1 cellular context compared by ENCODE assay signal in the genomic region with DNA sequence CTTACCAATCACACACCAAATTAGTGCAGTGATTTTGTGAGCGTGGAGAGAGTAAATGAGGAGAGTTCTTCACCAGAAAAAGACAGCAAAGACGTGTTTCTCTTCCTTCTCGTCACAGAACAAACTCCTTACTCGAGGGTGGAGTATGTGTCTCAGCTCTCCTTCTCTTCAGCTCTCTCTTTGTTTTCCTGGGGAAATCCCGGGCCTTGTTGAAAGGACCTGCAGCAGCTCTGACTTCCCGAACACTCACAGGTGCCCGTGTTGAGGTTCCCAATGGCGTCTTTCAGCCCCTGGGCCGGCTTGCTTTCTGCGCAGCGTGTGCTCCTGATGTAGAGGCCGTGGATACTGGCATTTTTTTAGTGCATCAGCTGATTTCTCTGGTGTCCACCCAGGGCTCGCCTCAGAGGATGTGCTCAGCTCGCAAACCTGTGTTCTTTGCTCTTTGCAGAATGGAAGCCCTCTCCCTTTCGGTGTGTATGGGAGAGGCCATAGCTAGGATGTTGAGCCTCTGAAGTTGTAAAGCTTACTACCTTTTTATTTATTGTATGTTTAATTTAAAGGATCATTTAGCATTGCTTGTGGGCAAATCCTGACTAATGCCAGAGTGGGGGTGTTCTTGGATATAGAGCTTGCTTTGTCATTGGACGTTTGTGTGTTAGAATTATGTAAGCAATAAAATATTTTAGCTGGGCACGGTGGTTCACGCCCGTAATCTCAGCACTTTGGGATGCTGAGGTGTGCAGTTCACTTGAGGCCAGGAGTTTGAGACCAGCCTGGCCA.
TF ChIP-seq lines count a peak whose summit lies in the region.

No MANE protein-coding gene starts in this region.

TF ChIP-seq in GM12878, 131 proteins besides CTCF, POLR2A, EP300 and RAD21:
- TF ChIP-seq SPI1 (IDR thresholded peaks at IDR 0.05; ENCODE audit: borderline replicate concordance, insufficient read depth, low read depth, low read length) (no peak), SMARCA5 (IDR thresholded peaks at IDR 0.05) (no peak), KAT2A (conservative IDR thresholded peaks at IDR 0.05; ENCODE audit: control insufficient read depth, low read depth, low read length) (no peak), ZBTB33 (IDR thresholded peaks at IDR 0.05) (no peak), ZBTB11 (CRISPR knock-in tag; IDR thresholded peaks at IDR 0.05) (no peak), DPF2 (IDR thresholded peaks at IDR 0.05) (no peak), ZBTB40 (IDR thresholded peaks at IDR 0.05; ENCODE audit: borderline replicate concordance) (no peak), SRF (IDR thresholded peaks at IDR 0.05; ENCODE audit: low read depth in 2 of 2, low read length in 2 of 2) (no peak), SREBF2 (IDR thresholded peaks at IDR 0.05; ENCODE audit: low read length) (no peak)
- TF ChIP-seq, protein P1, sequence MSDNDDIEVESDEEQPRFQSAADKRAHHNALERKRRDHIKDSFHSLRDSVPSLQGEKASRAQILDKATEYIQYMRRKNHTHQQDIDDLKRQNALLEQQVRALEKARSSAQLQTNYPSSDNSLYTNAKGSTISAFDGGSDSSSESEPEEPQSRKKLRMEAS (IDR thresholded peaks at IDR 0.05; ENCODE audit: low read depth, low read length): no peak
- TF ChIP-seq, protein P2, sequence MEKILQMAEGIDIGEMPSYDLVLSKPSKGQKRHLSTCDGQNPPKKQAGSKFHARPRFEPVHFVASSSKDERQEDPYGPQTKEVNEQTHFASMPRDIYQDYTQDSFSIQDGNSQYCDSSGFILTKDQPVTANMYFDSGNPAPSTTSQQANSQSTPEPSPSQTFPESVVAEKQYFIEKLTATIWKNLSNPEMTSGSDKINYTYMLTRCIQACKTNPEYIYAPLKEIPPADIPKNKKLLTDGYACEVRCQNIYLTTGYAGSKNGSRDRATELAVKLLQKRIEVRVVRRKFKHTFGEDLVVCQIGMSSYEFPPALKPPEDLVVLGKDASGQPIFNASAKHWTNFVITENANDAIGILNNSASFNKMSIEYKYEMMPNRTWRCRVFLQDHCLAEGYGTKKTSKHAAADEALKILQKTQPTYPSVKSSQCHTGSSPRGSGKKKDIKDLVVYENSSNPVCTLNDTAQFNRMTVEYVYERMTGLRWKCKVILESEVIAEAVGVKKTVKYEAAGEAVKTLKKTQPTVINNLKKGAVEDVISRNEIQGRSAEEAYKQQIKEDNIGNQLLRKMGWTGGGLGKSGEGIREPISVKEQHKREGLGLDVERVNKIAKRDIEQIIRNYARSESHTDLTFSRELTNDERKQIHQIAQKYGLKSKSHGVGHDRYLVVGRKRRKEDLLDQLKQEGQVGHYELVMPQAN (conservative IDR thresholded peaks at IDR 0.05): no peak
- TF ChIP-seq, protein P3, sequence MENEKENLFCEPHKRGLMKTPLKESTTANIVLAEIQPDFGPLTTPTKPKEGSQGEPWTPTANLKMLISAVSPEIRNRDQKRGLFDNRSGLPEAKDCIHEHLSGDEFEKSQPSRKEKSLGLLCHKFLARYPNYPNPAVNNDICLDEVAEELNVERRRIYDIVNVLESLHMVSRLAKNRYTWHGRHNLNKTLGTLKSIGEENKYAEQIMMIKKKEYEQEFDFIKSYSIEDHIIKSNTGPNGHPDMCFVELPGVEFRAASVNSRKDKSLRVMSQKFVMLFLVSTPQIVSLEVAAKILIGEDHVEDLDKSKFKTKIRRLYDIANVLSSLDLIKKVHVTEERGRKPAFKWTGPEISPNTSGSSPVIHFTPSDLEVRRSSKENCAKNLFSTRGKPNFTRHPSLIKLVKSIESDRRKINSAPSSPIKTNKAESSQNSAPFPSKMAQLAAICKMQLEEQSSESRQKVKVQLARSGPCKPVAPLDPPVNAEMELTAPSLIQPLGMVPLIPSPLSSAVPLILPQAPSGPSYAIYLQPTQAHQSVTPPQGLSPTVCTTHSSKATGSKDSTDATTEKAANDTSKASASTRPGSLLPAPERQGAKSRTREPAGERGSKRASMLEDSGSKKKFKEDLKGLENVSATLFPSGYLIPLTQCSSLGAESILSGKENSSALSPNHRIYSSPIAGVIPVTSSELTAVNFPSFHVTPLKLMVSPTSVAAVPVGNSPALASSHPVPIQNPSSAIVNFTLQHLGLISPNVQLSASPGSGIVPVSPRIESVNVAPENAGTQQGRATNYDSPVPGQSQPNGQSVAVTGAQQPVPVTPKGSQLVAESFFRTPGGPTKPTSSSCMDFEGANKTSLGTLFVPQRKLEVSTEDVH (IDR thresholded peaks at IDR 0.05; ENCODE audit: low read depth, partially characterized antibody): no peak
